In the genomic region with DNA sequence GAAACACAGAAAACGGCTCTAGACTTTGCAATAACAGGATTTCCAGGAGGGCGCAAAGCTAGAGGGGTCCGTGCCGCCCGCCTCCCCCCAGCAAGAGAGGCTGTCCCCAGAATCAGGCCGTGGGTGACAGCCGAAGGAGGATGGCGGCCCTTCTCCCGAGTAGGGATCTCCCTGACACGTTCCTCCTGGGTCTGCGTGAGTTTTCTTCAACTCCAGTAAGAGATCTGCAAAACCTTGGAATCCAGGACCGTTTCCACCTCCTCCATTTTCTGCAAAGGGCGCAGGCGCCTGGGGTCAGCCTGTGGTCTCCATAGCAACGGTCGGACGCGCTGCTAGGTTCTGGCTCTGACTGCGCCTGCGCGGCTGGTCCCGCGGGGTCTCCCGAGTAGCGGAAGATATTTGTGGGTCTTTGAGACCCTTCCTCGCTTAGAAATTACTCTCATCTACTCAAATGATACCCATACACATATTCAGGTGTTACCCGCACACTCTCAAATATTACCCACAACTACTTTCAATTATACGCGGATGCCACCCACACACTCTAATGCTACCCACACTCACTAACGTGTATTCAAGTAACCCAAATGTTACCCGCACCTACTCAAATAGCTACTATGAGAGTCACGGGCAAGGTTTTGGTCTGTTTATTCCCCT, we compare ENCODE assay signal across 8 cellular contexts. TPM values are rescaled to one million over a fixed set of nuclear protein-coding genes. Genes with fewer than 3 reads are reported as not detected.
DNase-seq lines count a peak whose midpoint lies in the region; ATAC-seq and FAIRE-seq lines count a peak whose summit lies in the region.

No MANE protein-coding gene starts in this region.

- H3K27me3 ChIP-seq in small intestine (ENCODE audit: control insufficient read depth in 2 of 2, insufficient read depth in 2 of 2, low read length in 2 of 2) = peaks cover 2 to 6% of the 10 kb centered on the region in 2 donors

- no peaks in the 10 kb centered on the region for H3K36me3 Mint-ChIP-seq in activated naive CD4-positive, alpha-beta T cell treated with anti-CD3 and anti-CD28 coated beads, Interleukin-2, amount 50 U/mL, for 72 hours

- peaks cover 0 to 3% of the 10 kb centered on the region in 2 donors for H3K4me1 ChIP-seq in small intestine (ENCODE audit: control insufficient read depth in 2 of 2, insufficient read depth in 1 of 2, low read depth in 1 of 2, low read length in 1 of 2)

- WGBS in small intestine, 3 donors = 2 to 5% (median 3%) methylated on average over 32 of the region's 32 CpGs

- ATAC-seq in activated naive CD4-positive, alpha-beta T cell treated with anti-CD3 and anti-CD28 coated beads, Interleukin-2, amount 50 U/mL, for 72 hours = peak; percentile 86
- peak; percentile 89 for ATAC-seq in Right ventricle myocardium superior (ENCODE audit: poor library complexity)
- ATAC-seq in HG03442 (IDR thresholded peaks at IDR 0.05; ENCODE audit: unreplicated experiment) = no peak

- intact Hi-C loops in Right ventricle myocardium superior (cut with DNase I) = no loop called here

- DNase-seq in NCI-H2107 treated with DMSO at 0.1 percent for 48 hours (lab: John Stamatoyannopoulos, UW; ENCODE audit: unreplicated experiment) = peak; percentile 66
- peak in 1 of 2 donors; percentile 42 for DNase-seq in activated naive CD4-positive, alpha-beta T cell treated with anti-CD3 and anti-CD28 coated beads, Interleukin-2, amount 50 U/mL, for 72 hours (ENCODE audit: low spot score in 2 of 2)
- peak; percentile 87 for DNase-seq in Right ventricle myocardium superior
- peak; percentile 50 for DNase-seq in occipital lobe (lab: John Stamatoyannopoulos, UW)
- DNase-seq in small intestine = no peak
- no peak for DNase-seq in HPDE6-E6E7 (ENCODE audit: extremely low spot score)

- H3K27ac Mint-ChIP-seq in activated naive CD4-positive, alpha-beta T cell treated with anti-CD3 and anti-CD28 coated beads, Interleukin-2, amount 50 U/mL, for 72 hours = no peak overlapping the region

- H3K27ac ChIP-seq in small intestine (ENCODE audit: low read depth in 1 of 2, low read length in 1 of 2) = peak overlapping the region in 1 of 2 donors; percentile 43

- no peak overlapping the region for H3K4me3 ChIP-seq in small intestine (ENCODE audit: low read depth in 1 of 2, low read length in 2 of 2)

- FAIRE-seq in G401.6 (lab: Jason Lieb, UNC) = peak; percentile 89
- no peak for FAIRE-seq in small intestine (lab: Jason Lieb, UNC)

- no peaks in the 10 kb centered on the region for H3K9me3 Mint-ChIP-seq in activated naive CD4-positive, alpha-beta T cell treated with anti-CD3 and anti-CD28 coated beads, Interleukin-2, amount 50 U/mL, for 72 hours

- no peaks in the 10 kb centered on the region for H3K9me3 ChIP-seq in small intestine (ENCODE audit: control insufficient read depth, low read depth)

- no peaks in the 10 kb centered on the region for H3K36me3 ChIP-seq in small intestine (ENCODE audit: control insufficient read depth in 2 of 2, insufficient read depth in 2 of 2, low read length in 2 of 2)

RNA-seq across cellular contexts. Expression of a gene that starts 2.1 kb away (rescaled TPM):
- not detected for total RNA-seq in activated naive CD4-positive, alpha-beta T cell treated with anti-CD3 and anti-CD28 coated beads, Interleukin-2, amount 50 U/mL, for 72 hours
- total RNA-seq in Right ventricle myocardium superior (not detected), occipital lobe (25.3 TPM)
- under 1 TPM in 1 of 3 donors, not detected in 2; 0.49 TPM for polyA plus RNA-seq in small intestine

RNA-seq across cellular contexts. Expression of a gene that starts 13.3 kb away (rescaled TPM):
- not detected for total RNA-seq in activated naive CD4-positive, alpha-beta T cell treated with anti-CD3 and anti-CD28 coated beads, Interleukin-2, amount 50 U/mL, for 72 hours
- total RNA-seq in Right ventricle myocardium superior (28.1 TPM), occipital lobe (4.7 TPM)
- 1 to 10 TPM in 2 of 3 donors, not detected in 1; 1.1 to 2.0 TPM for polyA plus RNA-seq in small intestine

RNA-seq across cellular contexts. Expression of a gene that starts 44.7 kb away (rescaled TPM):
- total RNA-seq in activated naive CD4-positive, alpha-beta T cell treated with anti-CD3 and anti-CD28 coated beads, Interleukin-2, amount 50 U/mL, for 72 hours = not detected
- 7.3 TPM for total RNA-seq in Right ventricle myocardium superior
- total RNA-seq in occipital lobe = 58.5 TPM
- 1 to 10 TPM in 1 of 3 donors, under 1 TPM in 1, not detected in 1; 0.27 to 2.9 TPM for polyA plus RNA-seq in small intestine

Comparison
In these comparisons a context has a peak if more than half of its experiments do, and no peak if none do; other contexts are left out.
1. DNase-seq: peak in NCI-H2107 treated with DMSO at 0.1 percent for 48 hours (single experiment), Right ventricle myocardium superior (single experiment) and occipital lobe (single experiment); none in small intestine (single experiment) and HPDE6-E6E7 (single experiment).
2. RNA of a gene that starts 2.1 kb away (total RNA-seq): 25.3 TPM in occipital lobe (single experiment); not detected in Right ventricle myocardium superior (single experiment) and not detected in activated naive CD4-positive, alpha-beta T cell treated with anti-CD3 and anti-CD28 coated beads, Interleukin-2, amount 50 U/mL, for 72 hours; every median in the first group is over 10 times any median in the second.